Comparison of ENCODE assay signal across 12 cellular contexts in genomic region chr1:184513966-184514365, GRCh38.
DNase-seq lines count a peak whose midpoint lies in the region; ATAC-seq, FAIRE-seq and TF ChIP-seq lines count a peak whose summit lies in the region.
"Had no signal": no experiment of that assay in that cellular context is flagged by ENCODE, and none has a peak within 500 bp of the region (broad histone marks: within the 10 kb centered on the region; RNA-seq: fewer than 3 reads in every experiment).

No MANE protein-coding gene starts in this region.

- H3K9me3 ChIP-seq in PC-3 (ENCODE audit: low read length) (no peaks in the 10 kb centered on the region), lung (ENCODE audit: control insufficient read depth in 2 of 2, insufficient read depth in 1 of 2, low read length in 1 of 2) (no peaks in the 10 kb centered on the region), kidney (ENCODE audit: control insufficient read depth in 1 of 2, low read length in 2 of 2) (no peaks in the 10 kb centered on the region)
- H3K9me3 ChIP-seq: prostate gland, SJSA1 had no signal

- H3K4me3 ChIP-seq in PC-3 (ENCODE audit: low read length): no peak overlapping the region
- H3K4me3 ChIP-seq in lung: no peak overlapping the region
- H3K4me3 ChIP-seq in kidney (ENCODE audit: low read length in 2 of 2): no peak overlapping the region
- H3K4me3 ChIP-seq: prostate gland, SJSA1 had no signal

- H3K9ac ChIP-seq in PC-3 (ENCODE audit: low read length): no peak overlapping the region
- no peak overlapping the region for H3K9ac ChIP-seq in kidney (ENCODE audit: low read length in 2 of 2)

- ATAC-seq in PC-3 (no peak; the same call in 1 of the 2 replicates), esophagus mucosa (peak; percentile 32), lung (ENCODE audit: insufficient read depth, low FRiP score) (peak; percentile 31), GM21360 (IDR thresholded peaks at IDR 0.05; ENCODE audit: unreplicated experiment) (no peak), HG02588 (IDR thresholded peaks at IDR 0.05; ENCODE audit: unreplicated experiment) (no peak)

- DNase-seq in ACHN (peak; percentile 63), PC-3 (peak; percentile 20), lung (ENCODE audit: low spot score) (no peak), midbrain (lab: John Stamatoyannopoulos, UW) (no peak), kidney (no peak)
- DNase-seq: NCI-H1048, NCI-H524 treated with DMSO at 0.1 percent for 48 hours had no signal

- H2AFZ ChIP-seq in PC-3 (ENCODE audit: low read length): no peak overlapping the region

- no peaks in the 10 kb centered on the region for H3K27me3 ChIP-seq in PC-3 (ENCODE audit: low read length)
- no peaks in the 10 kb centered on the region for H3K27me3 ChIP-seq in lung (ENCODE audit: control insufficient read depth, insufficient read depth)
- H3K27me3 ChIP-seq: SJSA1 had no signal

- no peak for FAIRE-seq in kidney (lab: Jason Lieb, UNC)

- no peaks in the 10 kb centered on the region for H3K79me2 ChIP-seq in PC-3 (ENCODE audit: low read length)

- CTCF ChIA-PET in PC-3 (lab: Charles Lee): no interaction called here

- H4K20me1 ChIP-seq in PC-3 (ENCODE audit: low read length): no peaks in the 10 kb centered on the region

- POLR2A ChIA-PET in PC-3 (lab: Charles Lee; ENCODE audit: unreplicated experiment): no interaction called here

- WGBS in lung, 2 donors: 86% methylated on average over 4 of the region's 4 CpGs

- H3K36me3 ChIP-seq in PC-3 (ENCODE audit: low read depth, low read length) (no peaks in the 10 kb centered on the region), lung (ENCODE audit: control insufficient read depth in 2 of 2, insufficient read depth in 2 of 2, low read length in 2 of 2) (peaks cover 2 to 5% of the 10 kb centered on the region in 2 donors), kidney (ENCODE audit: control insufficient read depth in 1 of 2, insufficient read depth in 2 of 2, low read length in 2 of 2) (no peaks in the 10 kb centered on the region)
- H3K36me3 ChIP-seq: prostate gland, SJSA1 had no signal

- H3K9me2 ChIP-seq in PC-3 (replicated peaks; ENCODE audit: low read length): no peaks in the 10 kb centered on the region

- H3K4me2 ChIP-seq in PC-3 (ENCODE audit: low read length): no peak overlapping the region

- intact Hi-C loops in PC-3 (cut with micrococcal nuclease): no loop called here
- intact Hi-C loops in kidney (cut with DNase I): no loop called here

- H3K4me1 ChIP-seq in PC-3 (ENCODE audit: insufficient read depth, low read length) (no peaks in the 10 kb centered on the region; the same call in 1 of the 2 replicates), lung (ENCODE audit: control insufficient read depth in 2 of 2, insufficient read depth in 2 of 2, low read length in 2 of 2) (peaks cover 3 to 7% of the 10 kb centered on the region in 2 donors), kidney (ENCODE audit: control insufficient read depth in 1 of 2, insufficient read depth in 1 of 2, low read depth in 1 of 2, low read length in 2 of 2) (peaks cover 0 to 3% of the 10 kb centered on the region in 2 donors)
- H3K4me1 ChIP-seq: prostate gland, SJSA1 had no signal

- H3K27ac ChIP-seq in PC-3 (ENCODE audit: low read length) (no peak overlapping the region), lung (ENCODE audit: low read depth in 1 of 2, low read length in 1 of 2) (no peak overlapping the region), kidney (ENCODE audit: low read depth in 2 of 2, low read length in 2 of 2) (no peak overlapping the region)
- H3K27ac ChIP-seq: prostate gland, SJSA1 had no signal

- in situ Hi-C loops in ACHN (cut with HindIII; ENCODE audit: low pct_ligation_motif_present, low pct_unique_long_range_greater_than_20kb, low sequenced_read_pairs): no loop called here

- TF ChIP-seq CTCF in PC-3 (conservative IDR thresholded peaks at IDR 0.05; ENCODE audit: low read depth, low read length) (no peak), lung (IDR thresholded peaks at IDR 0.05; ENCODE audit: control extremely low read depth, extremely low read depth) (no peak), kidney (IDR thresholded peaks at IDR 0.05; ENCODE audit: borderline replicate concordance, extremely low read depth, insufficient read depth) (no peak)

- no TSS peak for BruUV-seq in PC-3 (replicated peaks; lab: Mats Ljungman, UMichigan)

- H3F3A ChIP-seq in PC-3 (ENCODE audit: low read length, unreplicated experiment): no peaks in the 10 kb centered on the region

Comparison
In these comparisons a context has a peak if more than half of its experiments do, and no peak if none do; other contexts are left out.
1. DNase-seq: peak in ACHN (single experiment) and PC-3 (single experiment); none in lung (single experiment), midbrain (single experiment) and kidney (single experiment).
2. ATAC-seq: peak in esophagus mucosa (single experiment) and lung (single experiment); none in PC-3 (single experiment), GM21360 (single experiment) and HG02588 (single experiment).